26 cellular contexts compared by ENCODE assay signal in genomic region chr7:30805081-30805691, GRCh38. TPM values are rescaled to one million over a fixed set of nuclear protein-coding genes. Genes with fewer than 3 reads are reported as not detected.
DNase-seq lines count a peak whose midpoint lies in the region; ATAC-seq and TF ChIP-seq lines count a peak whose summit lies in the region.
"Had no signal": no experiment of that assay in that cellular context is flagged by ENCODE, and none has a peak within 500 bp of the region (broad histone marks: within the 10 kb centered on the region; RNA-seq: fewer than 3 reads in every experiment).

No MANE protein-coding gene starts in this region.

- in situ Hi-C loops in mammary epithelial cell (cut with MboI; ENCODE audit: low sequenced_read_pairs in 2 of 2): no loop called here

- WGBS in mammary epithelial cell (ENCODE audit: low coverage, missing lambda C conversion rate): 85% methylated on average over 9 of the region's 9 CpGs

- H3K27me3 ChIP-seq in breast epithelium: no peaks in the 10 kb centered on the region
- H3K27me3 ChIP-seq in mammary epithelial cell (ENCODE audit: insufficient read depth, low read length): no peaks in the 10 kb centered on the region
- no peaks in the 10 kb centered on the region for H3K27me3 ChIP-seq in ascending aorta
- no peaks in the 10 kb centered on the region for H3K27me3 ChIP-seq in neural progenitor cell
- no peaks in the 10 kb centered on the region for H3K27me3 ChIP-seq in upper lobe of right lung
- H3K27me3 ChIP-seq: cardiac muscle cell had no signal

- no peaks in the 10 kb centered on the region for H3K4me1 Mint-ChIP-seq in neural progenitor cell

- peak overlapping the region; percentile 3 for H3K27ac Mint-ChIP-seq in neural progenitor cell
- H3K27ac Mint-ChIP-seq: activated naive CD4-positive, alpha-beta T cell treated with anti-CD3 and anti-CD28 coated beads, Interleukin-2, amount 50 U/mL, for 72 hours; nephron progenitor cell; type B pancreatic cell had no signal

- H4K20me1 ChIP-seq in mammary epithelial cell (ENCODE audit: insufficient read depth, low read length): no peaks in the 10 kb centered on the region
- no peaks in the 10 kb centered on the region for H4K20me1 ChIP-seq in neural progenitor cell (ENCODE audit: low read depth)

- H3K9me3 Mint-ChIP-seq in neural progenitor cell: no peaks in the 10 kb centered on the region
- H3K9me3 Mint-ChIP-seq: activated naive CD4-positive, alpha-beta T cell treated with anti-CD3 and anti-CD28 coated beads, Interleukin-2, amount 50 U/mL, for 72 hours; type B pancreatic cell had no signal

- ATAC-seq in upper lobe of right lung (no peak), HG03457 (IDR thresholded peaks at IDR 0.05; ENCODE audit: unreplicated experiment) (no peak), HG03139 (IDR thresholded peaks at IDR 0.05; ENCODE audit: unreplicated experiment) (no peak)
- ATAC-seq: activated naive CD4-positive, alpha-beta T cell treated with anti-CD3 and anti-CD28 coated beads, Interleukin-2, amount 50 U/mL, for 72 hours; psoas muscle had no signal

- H2AFZ ChIP-seq in mammary epithelial cell (ENCODE audit: low read depth, low read length): no peak overlapping the region
- H2AFZ ChIP-seq in neural progenitor cell (replicated peaks): no peak overlapping the region

- H3K4me3 Mint-ChIP-seq in neural progenitor cell: no peak overlapping the region
- H3K4me3 Mint-ChIP-seq: nephron progenitor cell, type B pancreatic cell had no signal

- H3K4me3 ChIP-seq in breast epithelium: no peak overlapping the region
- no peak overlapping the region for H3K4me3 ChIP-seq in mammary epithelial cell (replicated peaks in 1 of 3; ENCODE audit: insufficient read depth in 1 of 3, low read depth in 2 of 3, low read length in 3 of 3)
- no peak overlapping the region for H3K4me3 ChIP-seq in ascending aorta
- no peak overlapping the region for H3K4me3 ChIP-seq in neural progenitor cell
- H3K4me3 ChIP-seq in upper lobe of right lung: no peak overlapping the region
- H3K4me3 ChIP-seq: cardiac muscle cell, psoas muscle had no signal

- H3K36me3 ChIP-seq in breast epithelium (no peaks in the 10 kb centered on the region), mammary epithelial cell (ENCODE audit: insufficient read depth, low read length) (no peaks in the 10 kb centered on the region), ascending aorta (no peaks in the 10 kb centered on the region), neural progenitor cell (no peaks in the 10 kb centered on the region), upper lobe of right lung (no peaks in the 10 kb centered on the region)
- H3K36me3 ChIP-seq: cardiac muscle cell had no signal

- H3K9ac ChIP-seq in mammary epithelial cell (ENCODE audit: insufficient read depth, low read length) (no peak overlapping the region), neural progenitor cell (no peak overlapping the region)

- no peaks in the 10 kb centered on the region for H3K79me2 ChIP-seq in mammary epithelial cell (ENCODE audit: insufficient read depth, low read length)
- H3K79me2 ChIP-seq in neural progenitor cell (ENCODE audit: low read depth): no peaks in the 10 kb centered on the region

- peaks cover 3% of the 10 kb centered on the region for H3K27me3 Mint-ChIP-seq in neural progenitor cell (ENCODE audit: insufficient read depth, low read depth)
- H3K27me3 Mint-ChIP-seq: type B pancreatic cell had no signal

- H3K4me1 ChIP-seq in breast epithelium: peaks cover 3 to 8% of the 10 kb centered on the region in 2 donors
- H3K4me1 ChIP-seq in mammary epithelial cell (ENCODE audit: insufficient read depth, low read length): peaks cover 39% of the 10 kb centered on the region
- peaks cover 12 to 35% of the 10 kb centered on the region in 2 donors for H3K4me1 ChIP-seq in ascending aorta
- H3K4me1 ChIP-seq in neural progenitor cell: no peaks in the 10 kb centered on the region
- H3K4me1 ChIP-seq in upper lobe of right lung: peaks cover 33% of the 10 kb centered on the region

- intact Hi-C loops in breast epithelium (cut with DNase I; ENCODE audit: low total_unique reads) (loop anchor here (10.0 kb wide), 1 partner anchor 170 kb away; no protein-coding TSS in a partner anchor), mammary epithelial cell (cut with micrococcal nuclease) (loop anchor here (10.0 kb wide), 1 partner anchor 830 kb away; no protein-coding TSS in a partner anchor), ascending aorta (cut with DNase I) (no loop called here), upper lobe of right lung (cut with DNase I) (loop anchor here (10.0 kb wide), 2 partner anchors 170 to 320 kb away; no protein-coding TSS in a partner anchor)

- TF ChIP-seq CTCF in breast epithelium (IDR thresholded peaks at IDR 0.05) (no peak), mammary epithelial cell (conservative IDR thresholded peaks at IDR 0.05 in 1 of 2, IDR thresholded peaks at IDR 0.05 in 1 of 2; ENCODE audit: extremely low read depth in 1 of 2, insufficient read depth in 1 of 2, low read depth in 1 of 2, low read length in 2 of 2) (no peak), ascending aorta (IDR thresholded peaks at IDR 0.05) (no peak), neural progenitor cell (IDR thresholded peaks at IDR 0.05) (no peak), upper lobe of right lung (IDR thresholded peaks at IDR 0.05) (no peak)

- CTCF ChIA-PET in mammary epithelial cell (lab: Charles Lee; ENCODE audit: low non-redundant PET): no interaction called here

- H3K27ac ChIP-seq in breast epithelium: peak overlapping the region; percentile 48 to 61
- H3K27ac ChIP-seq in mammary epithelial cell (ENCODE audit: insufficient read depth, low read depth, low read length): no peak overlapping the region
- H3K27ac ChIP-seq in ascending aorta: peak overlapping the region; percentile 86 to 91
- H3K27ac ChIP-seq in neural progenitor cell: no peak overlapping the region
- H3K27ac ChIP-seq in upper lobe of right lung: peak overlapping the region; percentile 6
- H3K27ac ChIP-seq: cardiac muscle cell, psoas muscle had no signal

- dilution Hi-C loops in mammary epithelial cell (cut with HindIII; ENCODE audit: low sequenced_read_pairs): no loop called here

- peaks cover 7% of the 10 kb centered on the region for H3K36me3 Mint-ChIP-seq in neural progenitor cell
- H3K36me3 Mint-ChIP-seq: activated naive CD4-positive, alpha-beta T cell treated with anti-CD3 and anti-CD28 coated beads, Interleukin-2, amount 50 U/mL, for 72 hours had no signal

- H3K9me3 ChIP-seq in breast epithelium (no peaks in the 10 kb centered on the region), mammary epithelial cell (replicated peaks; ENCODE audit: insufficient read depth, low read length) (no peaks in the 10 kb centered on the region), ascending aorta (no peaks in the 10 kb centered on the region), neural progenitor cell (ENCODE audit: low read depth) (no peaks in the 10 kb centered on the region), upper lobe of right lung (no peaks in the 10 kb centered on the region)
- H3K9me3 ChIP-seq: psoas muscle had no signal

- no peak for DNase-seq in breast epithelium (ENCODE audit: low spot score in 2 of 2)
- no peak for DNase-seq in mammary epithelial cell
- no peak for DNase-seq in ascending aorta (ENCODE audit: low spot score in 2 of 2)
- no peak for DNase-seq in neural progenitor cell (ENCODE audit: low spot score)
- DNase-seq in upper lobe of right lung: no peak
- no peak for DNase-seq in cerebellar nuclear complex (lab: John Stamatoyannopoulos, UW)
- DNase-seq: activated CD8-positive, alpha-beta memory T cell treated with anti-CD3 and anti-CD28 coated beads for 24 hours; activated effector memory CD4-positive, alpha-beta T cell treated with Interleukin-2 at 50 U/mL for 16 hours; activated T-cell treated with anti-CD3 and anti-CD28 coated beads for 4 hours; cortex of kidney; DND-41; effector memory CD4-positive, alpha-beta T cell; GF-D8; kidney glomerular epithelial cell; NCI-H2081 treated with DMSO at 0.1 percent for 48 hours; nephron progenitor cell; SHP77 treated with DMSO at 0.1 percent for 48 hours; stimulated activated CD4-positive, alpha-beta T cell treated with anti-CD3 and anti-CD28 coated beads, Interleukin-15, amount 100 ng/mL, for 24 hours; stimulated activated CD4-positive, alpha-beta T cell treated with anti-CD3 and anti-CD28 coated beads, Interleukin-4, amount 100 ng/mL, for 4 hours; T-helper 9 cell had no signal

- H3F3A ChIP-seq in neural progenitor cell (ENCODE audit: low read depth): no peaks in the 10 kb centered on the region

- H3K4me2 ChIP-seq in mammary epithelial cell (ENCODE audit: insufficient read depth, low read depth, low read length) (no peak overlapping the region), neural progenitor cell (no peak overlapping the region)

- no TSS peak for BruUV-seq in mammary epithelial cell (replicated peaks; lab: Mats Ljungman, UMichigan)

- no peak for TF ChIP-seq POLR2A in breast epithelium (IDR thresholded peaks at IDR 0.05)

RNA-seq across cellular contexts. Expression of gene MINDY4, which starts 34.0 kb away (rescaled TPM):
- total RNA-seq in breast epithelium (10 to 100 TPM in 2 of 3 donors, 1 to 10 TPM in 1; 5.6 to 14.9 (median 13.8) TPM), mammary epithelial cell (1 to 10 TPM; 3.6 to 6.8 TPM), ascending aorta (6.0 TPM), neural progenitor cell (ENCODE audit: low replicate concordance) (5.2 and 5.9 TPM in 2 replicates), upper lobe of right lung (20.1 TPM)
- 1.9 TPM for polyA plus RNA-seq in mammary epithelial cell
- polyA minus RNA-seq in mammary epithelial cell: 1.3 TPM

RNA-seq across cellular contexts. Expression of gene INMT, which starts 53.3 kb away (rescaled TPM):
- total RNA-seq in breast epithelium: 10 to 100 TPM in 2 of 3 donors, 1 to 10 TPM in 1; 7.8 to 66.7 (median 26.2) TPM
- total RNA-seq in mammary epithelial cell: not detected
- polyA plus RNA-seq in mammary epithelial cell: not detected
- polyA minus RNA-seq in mammary epithelial cell: not detected
- 51.8 TPM for total RNA-seq in ascending aorta
- total RNA-seq in neural progenitor cell (ENCODE audit: low replicate concordance): 5.0 and 7.8 TPM in 2 replicates
- total RNA-seq in upper lobe of right lung: 501 TPM

Comparison
In these comparisons a context has a peak if more than half of its experiments do, and no peak if none do; other contexts are left out.
1. H3K27ac ChIP-seq: peak in breast epithelium (2 of 2), ascending aorta (2 of 2) and upper lobe of right lung (single experiment); none in mammary epithelial cell (single experiment) and neural progenitor cell (single experiment).